In the genomic region with DNA sequence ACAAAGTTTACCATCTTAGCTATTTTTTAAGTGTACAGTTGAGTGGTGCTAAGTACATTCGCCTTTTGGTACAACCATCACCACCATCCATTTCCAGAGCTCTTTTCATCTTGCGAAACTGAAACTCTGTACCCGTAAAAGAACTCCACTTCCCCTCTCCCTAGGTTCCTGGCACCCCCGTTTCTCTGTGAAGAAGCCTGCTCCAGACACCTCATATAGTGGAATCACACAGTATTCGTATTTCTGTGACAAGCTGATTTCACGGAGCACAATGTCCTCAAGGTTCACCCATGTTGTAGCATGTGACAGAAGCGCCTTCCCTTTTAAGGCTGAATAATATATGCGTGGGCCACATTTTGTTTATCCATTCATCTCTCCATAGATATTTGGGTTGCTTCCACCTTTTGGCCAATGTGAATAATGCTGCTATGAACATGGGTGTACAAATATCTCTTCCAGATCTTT, we compare ENCODE assay signal across 9 cellular contexts. TPM values are rescaled to one million over a fixed set of nuclear protein-coding genes. Genes with fewer than 3 reads are reported as not detected.
A peak's percentile ranks its signal among the peaks of the same experiment; 100 is the strongest.
DNase-seq lines count a peak whose midpoint lies in the region; ATAC-seq and TF ChIP-seq lines count a peak whose summit lies in the region.
"Had no signal": no experiment of that assay in that cellular context is flagged by ENCODE, and none has a peak within 500 bp of the region (broad histone marks: within the 10 kb centered on the region; RNA-seq: fewer than 3 reads in every experiment).

No MANE protein-coding gene starts in this region.

- H3K27me3 Mint-ChIP-seq in progenitor cell of endocrine pancreas: peaks cover 16% of the 10 kb centered on the region

- DNase-seq in G401 (ENCODE audit: low spot score): peak; percentile 25
- peak; percentile 12 to 17 for DNase-seq in NOMO-1 (lab: John Stamatoyannopoulos, UW; ENCODE audit: unreplicated experiment in 2 of 2)
- DNase-seq in progenitor cell of endocrine pancreas (ENCODE audit: low spot score, unreplicated experiment): no peak
- no peak for DNase-seq in mesenteric fat pad (ENCODE audit: low spot score)
- no peak for DNase-seq in DMS53 (lab: John Stamatoyannopoulos, UW)
- DNase-seq: NCI-H446 treated with DMSO at 0.1 percent for 48 hours had no signal

- H3K4me1 ChIP-seq in ectodermal cell (ENCODE audit: control insufficient read depth, insufficient read depth, low read length): peaks cover 11% of the 10 kb centered on the region

- no peaks in the 10 kb centered on the region for H3K9me3 Mint-ChIP-seq in progenitor cell of endocrine pancreas (ENCODE audit: low read depth)

- no peak for TF ChIP-seq CTCF in progenitor cell of endocrine pancreas (IDR thresholded peaks at IDR 0.05; ENCODE audit: unreplicated experiment)

- H3K27me3 ChIP-seq in ectodermal cell (ENCODE audit: control insufficient read depth, insufficient read depth, low read length, poor library complexity, severe bottlenecking): no peaks in the 10 kb centered on the region

- peak overlapping the region; percentile 76 for H3K27ac ChIP-seq in ectodermal cell (ENCODE audit: insufficient read depth, low read depth, low read length, poor library complexity, severe bottlenecking)

- no peaks in the 10 kb centered on the region for H3K36me3 ChIP-seq in ectodermal cell (ENCODE audit: control insufficient read depth, insufficient read depth, low read length)

- H3K9me3 ChIP-seq in ectodermal cell (ENCODE audit: control insufficient read depth, low read length): no peaks in the 10 kb centered on the region

- peaks cover 7% of the 10 kb centered on the region for H3K4me1 Mint-ChIP-seq in progenitor cell of endocrine pancreas (ENCODE audit: low read depth)

- WGBS in ectodermal cell, 2 experiments: 86 to 89% methylated on average over 8 of the region's 8 CpGs

- H3K4me3 Mint-ChIP-seq in progenitor cell of endocrine pancreas (ENCODE audit: low read depth): no peak overlapping the region

- H3K27ac Mint-ChIP-seq in progenitor cell of endocrine pancreas: peak overlapping the region; percentile 95

- H3K36me3 Mint-ChIP-seq in progenitor cell of endocrine pancreas (ENCODE audit: insufficient read depth): no peaks in the 10 kb centered on the region

- ATAC-seq in GM21447 (IDR thresholded peaks at IDR 0.05; ENCODE audit: unreplicated experiment) (no peak), HG02885 (IDR thresholded peaks at IDR 0.05; ENCODE audit: poor library complexity, unreplicated experiment) (no peak)

- H3K4me3 ChIP-seq in ectodermal cell (ENCODE audit: insufficient read depth, low read depth, low read length): no peak overlapping the region

- in situ Hi-C loops in G401 (cut with HindIII; ENCODE audit: low sequenced_read_pairs): no loop called here

RNA-seq across cellular contexts. Expression of a gene that starts 54.2 kb away (rescaled TPM):
- total RNA-seq in G401 (2014; rRNA removed; shearing (Covaris generic)): 17.5 and 17.8 TPM in 2 replicates
- 8.2 TPM for polyA plus RNA-seq in ectodermal cell (2013, experiment 1 of 4)
- polyA plus RNA-seq in ectodermal cell (2013, experiment 2 of 4): 7.6 TPM
- polyA plus RNA-seq in ectodermal cell (2013, experiment 3 of 4): 5.5 TPM
- polyA plus RNA-seq in ectodermal cell (2013, experiment 4 of 4): 6.4 TPM
- total RNA-seq in progenitor cell of endocrine pancreas: 7.8 and 8.7 TPM in 2 replicates
- total RNA-seq in mesenteric fat pad: 8.7 TPM

Comparison
In these comparisons a context has a peak if more than half of its experiments do, and no peak if none do; other contexts are left out.
1. DNase-seq: peak in G401 (single experiment) and NOMO-1 (2 of 2); none in progenitor cell of endocrine pancreas (single experiment), mesenteric fat pad (single experiment) and DMS53 (single experiment).